Comparison of ENCODE assay signal across 17 cellular contexts in the genomic region with DNA sequence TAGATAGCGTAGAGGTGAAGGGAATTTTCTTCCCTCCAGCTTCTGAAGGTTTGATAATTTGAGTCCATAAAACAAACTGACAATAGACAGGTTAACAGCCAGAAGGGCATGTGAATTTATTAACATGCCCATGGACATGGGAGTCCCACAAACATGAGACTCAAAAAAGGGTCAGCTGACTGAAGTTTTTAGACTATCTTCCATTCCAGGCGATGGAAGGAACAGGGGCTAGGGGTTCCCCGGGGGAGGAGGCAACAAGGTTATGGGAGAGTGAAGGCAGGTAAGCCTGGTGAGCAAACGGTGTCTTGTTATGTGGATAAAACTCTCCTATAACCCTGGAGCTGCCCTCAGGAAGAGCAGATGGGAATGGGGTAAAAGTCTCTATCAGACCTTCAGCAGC.
DNase-seq lines count a peak whose midpoint lies in the region; FAIRE-seq and TF ChIP-seq lines count a peak whose summit lies in the region.
"Had no signal": no experiment of that assay in that cellular context is flagged by ENCODE, and none has a peak within 500 bp of the region (broad histone marks: within the 10 kb centered on the region; RNA-seq: fewer than 3 reads in every experiment).

No MANE protein-coding gene starts in this region.

- H3K36me3 ChIP-seq in H7 (replicated peaks; ENCODE audit: control insufficient read depth, insufficient read depth, low read length), result no peaks in the 10 kb centered on the region
- no peaks in the 10 kb centered on the region for H3K36me3 ChIP-seq in HEK293 (ENCODE audit: control insufficient read depth in 2 of 2, insufficient read depth in 1 of 2, low read length in 2 of 2)
- H3K36me3 ChIP-seq in bronchial epithelial cell (ENCODE audit: control insufficient read depth, insufficient read depth, low read length), result no peaks in the 10 kb centered on the region
- H3K36me3 ChIP-seq: HAP-1 had no signal

- TF ChIP-seq CTCF in HEK293 (tag by site-specific recombination; IDR thresholded peaks at IDR 0.05) (no peak), bronchial epithelial cell (IDR thresholded peaks at IDR 0.05; ENCODE audit: insufficient read depth, low read length, severe bottlenecking) (no peak)

- CTCF ChIA-PET in HEK293 (lab: Yijun Ruan, JAX), result no interaction called here

- no peaks in the 10 kb centered on the region for H3K27me3 ChIP-seq in H7 (ENCODE audit: control insufficient read depth, insufficient read depth, low read length)
- no peaks in the 10 kb centered on the region for H3K27me3 ChIP-seq in bronchial epithelial cell (ENCODE audit: control insufficient read depth, insufficient read depth, low read length)

- H3K4me3 ChIP-seq in H7 (ENCODE audit: insufficient read depth, low read depth, low read length) (no peak overlapping the region), HEK293 (ENCODE audit: low read depth, low read length) (no peak overlapping the region), bronchial epithelial cell (ENCODE audit: low read depth, low read length) (no peak overlapping the region)
- H3K4me3 ChIP-seq: HAP-1 had no signal

- DNase-seq in H7, result peak; percentile 14
- DNase-seq in bronchial epithelial cell (ENCODE audit: low read depth), result no peak
- DNase-seq in activated CD4-positive, alpha-beta T cell treated with anti-CD3 and anti-CD28 coated beads, Interleukin-2, amount 50 U/mL, for 4 hours, result no peak
- DNase-seq in NCI-H748 (lab: John Stamatoyannopoulos, UW; ENCODE audit: unreplicated experiment), result no peak
- no peak for DNase-seq in NOMO-1 treated with dmso at 0.1 percent for 144 hours (lab: John Stamatoyannopoulos, UW; ENCODE audit: unreplicated experiment)
- DNase-seq: C1 segment of cervical spinal cord; Calu3; CD4-positive, alpha-beta memory T cell; COR-L47; DMS53; DMS79 treated with DMSO at 0.1 percent for 48 hours; GF-D8; GOT3 had no signal

- no peaks in the 10 kb centered on the region for H3K4me1 ChIP-seq in HEK293 (ENCODE audit: control insufficient read depth, insufficient read depth, low read length)
- H3K4me1 ChIP-seq: HAP-1 had no signal

- H3K27ac ChIP-seq in HEK293 (ENCODE audit: extremely low read depth, low read depth, low read length), result no peak overlapping the region

- peak; percentile 32 for FAIRE-seq in bronchial epithelial cell (lab: Jason Lieb, UNC)
- FAIRE-seq: GM12891, GM18507 had no signal

- H3K9me3 ChIP-seq in HEK293 (ENCODE audit: control insufficient read depth, insufficient read depth, low read depth, low read length), result no peaks in the 10 kb centered on the region
- H3K9me3 ChIP-seq: HAP-1 had no signal

- POLR2A ChIA-PET in HEK293 (lab: Yijun Ruan, JAX), result no interaction called here

TF ChIP-seq in HEK293, 187 proteins besides CTCF, POLR2A, EP300 and RAD21:
- TF ChIP-seq TRIM28 (IDR thresholded peaks at IDR 0.05; ENCODE audit: borderline replicate concordance, low read length) (peak; percentile 37; the same call in 1 of the 2 replicates), ZFP69B (tag by site-specific recombination; IDR thresholded peaks at IDR 0.05) (no peak), SETDB1 (IDR thresholded peaks at IDR 0.05; ENCODE audit: insufficient read length, low read length) (peak; percentile 25), ZNF549 (tag by site-specific recombination; IDR thresholded peaks at IDR 0.05) (no peak), SP7 (tag by site-specific recombination; IDR thresholded peaks at IDR 0.05) (no peak), ZNF433 (tag by site-specific recombination; IDR thresholded peaks at IDR 0.05; ENCODE audit: low read depth) (no peak)
TF ChIP-seq in HEK293: peak in this region for 2.
